Comparison of ENCODE assay signal across 19 cellular contexts in genomic region chr1:230196077-230196476, GRCh38.
DNase-seq lines count a peak whose midpoint lies in the region; ATAC-seq and TF ChIP-seq lines count a peak whose summit lies in the region.
"Had no signal": no experiment of that assay in that cellular context is flagged by ENCODE, and none has a peak within 500 bp of the region (broad histone marks: within the 10 kb centered on the region; RNA-seq: fewer than 3 reads in every experiment).

No MANE protein-coding gene starts in this region.

- no peak overlapping the region for H3K4me3 ChIP-seq in SK-N-SH (ENCODE audit: low read depth in 2 of 2, low read length in 1 of 2)
- no peak overlapping the region for H3K4me3 ChIP-seq in colonic mucosa
- H3K4me3 ChIP-seq in osteoblast (ENCODE audit: insufficient read depth, low read length) = no peak overlapping the region
- H3K4me3 ChIP-seq: BLaER1, GM23338, HAP-1 had no signal

- no peak overlapping the region for H3K27ac Mint-ChIP-seq in mesothelial cell of epicardium
- H3K27ac Mint-ChIP-seq: HFFc6 had no signal

- no peaks in the 10 kb centered on the region for H3K27me3 Mint-ChIP-seq in mesothelial cell of epicardium (ENCODE audit: low read depth)
- H3K27me3 Mint-ChIP-seq: CD8-positive, alpha-beta memory T cell had no signal

- H3K9me3 Mint-ChIP-seq in mesothelial cell of epicardium = no peaks in the 10 kb centered on the region
- H3K9me3 Mint-ChIP-seq: CD8-positive, alpha-beta memory T cell; GM23338; HFFc6 had no signal

- peaks cover 0 to 5% of the 10 kb centered on the region in 2 experiments for H3K36me3 ChIP-seq in SK-N-SH (replicated peaks in 1 of 2; ENCODE audit: control insufficient read depth in 1 of 2, insufficient read depth in 2 of 2, low read length in 1 of 2)
- peaks cover 73% of the 10 kb centered on the region for H3K36me3 ChIP-seq in KOPT-K1 (ENCODE audit: insufficient read depth, low read length)
- no peaks in the 10 kb centered on the region for H3K36me3 ChIP-seq in colonic mucosa
- peaks cover 3% of the 10 kb centered on the region for H3K36me3 ChIP-seq in osteoblast (ENCODE audit: insufficient read depth, low read length)
- H3K36me3 ChIP-seq: HAP-1 had no signal

- H4K20me1 ChIP-seq in SK-N-SH (ENCODE audit: insufficient read depth) (peaks cover 19% of the 10 kb centered on the region; the same call in 1 of the 2 replicates), osteoblast (ENCODE audit: insufficient read depth, low read length) (peaks cover 52% of the 10 kb centered on the region)

- POLR2A ChIA-PET in SK-N-SH (lab: Yijun Ruan, JAX) = no interaction called here

- no peak overlapping the region for H3K27ac ChIP-seq in SK-N-SH (ENCODE audit: low read depth in 2 of 2, low read length in 1 of 2)
- H3K27ac ChIP-seq in KOPT-K1 (ENCODE audit: low read depth, low read length, poor library complexity, severe bottlenecking) = peak overlapping the region; percentile 67
- H3K27ac ChIP-seq in colonic mucosa = no peak overlapping the region
- H3K27ac ChIP-seq in osteoblast (ENCODE audit: low read depth, low read length) = no peak overlapping the region
- H3K27ac ChIP-seq: 22Rv1 had no signal

- CTCF ChIA-PET in SK-N-SH (lab: Yijun Ruan, JAX) = no interaction called here

- H3K9ac ChIP-seq in SK-N-SH = no peak overlapping the region
- H3K9ac ChIP-seq in colonic mucosa (ENCODE audit: low read depth in 2 of 2, low read length in 2 of 2) = no peak overlapping the region
- H3K9ac ChIP-seq: BLaER1 had no signal

- H3F3A ChIP-seq in SK-N-SH (replicated peaks; ENCODE audit: insufficient read depth) = no peaks in the 10 kb centered on the region

- peaks cover 14% of the 10 kb centered on the region for H3K4me1 Mint-ChIP-seq in mesothelial cell of epicardium

- H3K9me3 ChIP-seq in SK-N-SH (no peaks in the 10 kb centered on the region), KOPT-K1 (ENCODE audit: insufficient read depth, low read length, poor library complexity, severe bottlenecking) (no peaks in the 10 kb centered on the region), colonic mucosa (no peaks in the 10 kb centered on the region), osteoblast (ENCODE audit: low read depth, low read length) (no peaks in the 10 kb centered on the region)
- H3K9me3 ChIP-seq: BLaER1, Caco-2, HAP-1 had no signal

- intact Hi-C loops in colonic mucosa (cut with DNase I) = no loop called here

- H3K36me3 Mint-ChIP-seq in mesothelial cell of epicardium = no peaks in the 10 kb centered on the region

- H3K27me3 ChIP-seq in SK-N-SH (ENCODE audit: insufficient read depth) = no peaks in the 10 kb centered on the region
- no peaks in the 10 kb centered on the region for H3K27me3 ChIP-seq in colonic mucosa
- H3K27me3 ChIP-seq in osteoblast (ENCODE audit: insufficient read depth, low read length) = no peaks in the 10 kb centered on the region
- H3K27me3 ChIP-seq: BLaER1 had no signal

- H3K4me1 ChIP-seq in SK-N-SH (ENCODE audit: control insufficient read depth in 1 of 2, insufficient read depth in 2 of 2, low read depth in 1 of 2, low read length in 1 of 2) = peaks cover 0 to 30% of the 10 kb centered on the region in 2 experiments; a peak in 2 of 4 replicates
- H3K4me1 ChIP-seq in colonic mucosa = no peaks in the 10 kb centered on the region
- H3K4me1 ChIP-seq in osteoblast (ENCODE audit: insufficient read depth, low read length) = peaks cover 2% of the 10 kb centered on the region
- H3K4me1 ChIP-seq: Caco-2 had no signal

- no peak overlapping the region for H3K4me3 Mint-ChIP-seq in mesothelial cell of epicardium
- H3K4me3 Mint-ChIP-seq: CD8-positive, alpha-beta memory T cell; GM23338; HFFc6 had no signal

- no peak for TF ChIP-seq RAD21 in SK-N-SH (IDR thresholded peaks at IDR 0.05; ENCODE audit: low read length)

- WGBS in SK-N-SH (ENCODE audit: low lambda C conversion rate) = 97% methylated on average over 5 of the region's 5 CpGs

- H3K79me2 ChIP-seq in SK-N-SH (ENCODE audit: insufficient read depth) (peaks cover 24% of the 10 kb centered on the region; the same call in 1 of the 2 replicates), osteoblast (ENCODE audit: insufficient read depth, low read length) (peaks cover 69% of the 10 kb centered on the region)

- H3K4me2 ChIP-seq in SK-N-SH (no peak overlapping the region), osteoblast (ENCODE audit: insufficient read depth, low read length) (no peak overlapping the region)
- H3K4me2 ChIP-seq: GM23338 had no signal

- no peak for ATAC-seq in SK-N-SH treated with all-trans-retinoic acid at 6 μM for 48 hours
- ATAC-seq: GM23338, HepG2 had no signal

- H3K9me2 ChIP-seq in SK-N-SH = no peaks in the 10 kb centered on the region

- TF ChIP-seq CTCF in SK-N-SH (IDR thresholded peaks at IDR 0.05) (no peak), colonic mucosa (IDR thresholded peaks at IDR 0.05) (no peak), osteoblast (IDR thresholded peaks at IDR 0.05; ENCODE audit: extremely low read depth, low read depth, low read length) (no peak), mesothelial cell of epicardium (IDR thresholded peaks at IDR 0.05; ENCODE audit: unreplicated experiment) (no peak)

- TF ChIP-seq EP300 in SK-N-SH (IDR thresholded peaks at IDR 0.05; ENCODE audit: borderline replicate concordance in 1 of 2, low read depth in 1 of 2, low read length in 1 of 2) = no peak

- no peak for DNase-seq in SK-N-SH
- DNase-seq in colonic mucosa = peak; percentile 12
- peak; percentile 39 for DNase-seq in osteoblast (ENCODE audit: insufficient read length, low spot score, missing footprints)
- no peak for DNase-seq in activated CD4-positive, alpha-beta T cell treated with anti-CD3 and anti-CD28 coated beads for 4 hours
- no peak for DNase-seq in mesothelial cell of epicardium (ENCODE audit: low spot score in 2 of 2, unreplicated experiment in 2 of 2)
- no peak for DNase-seq in NCI-H2029 treated with DMSO at 0.1 percent for 48 hours (lab: John Stamatoyannopoulos, UW)
- DNase-seq: AML-193; Caco-2; CD8-positive, alpha-beta memory T cell; DND-41; GDM1; HFFc6 had no signal

- H2AFZ ChIP-seq in SK-N-SH (ENCODE audit: low read depth) (no peak overlapping the region), osteoblast (ENCODE audit: low read length) (no peak overlapping the region)
- H2AFZ ChIP-seq: GM23338 had no signal

TF ChIP-seq in SK-N-SH treated with all-trans-retinoic acid at 6 μM for 48 hours, 23 proteins besides CTCF, POLR2A, EP300 and RAD21:
- TF ChIP-seq ZFP3 (CRISPR knock-in tag; IDR thresholded peaks at IDR 0.05) (peak; percentile 60; the same call in 1 of the 2 replicates), ARNTL (CRISPR knock-in tag; IDR thresholded peaks at IDR 0.05; ENCODE audit: borderline replicate concordance, low read depth) (no peak)

TF ChIP-seq in SK-N-SH, 30 proteins besides CTCF, POLR2A, EP300 and RAD21 (continues in another document):
- TF ChIP-seq TEAD4 (IDR thresholded peaks at IDR 0.05; ENCODE audit: borderline replicate concordance, insufficient read depth) (no peak), USF1 (IDR thresholded peaks at IDR 0.05; ENCODE audit: borderline replicate concordance, low read depth) (no peak), MAX (IDR thresholded peaks at IDR 0.05; ENCODE audit: low read depth) (no peak), GABPA (IDR thresholded peaks at IDR 0.05; ENCODE audit: low read depth) (no peak), MXI1 (IDR thresholded peaks at IDR 0.05; ENCODE audit: low read depth, low read length) (no peak), FOXM1 (IDR thresholded peaks at IDR 0.05; ENCODE audit: low read depth) (no peak), EZH2phosphoT487 (IDR thresholded peaks at IDR 0.05; ENCODE audit: borderline replicate concordance, low read depth) (no peak), PBX3 (IDR thresholded peaks at IDR 0.05) (no peak), REST (IDR thresholded peaks at IDR 0.05; ENCODE audit: low read depth, low read length) (no peak)

Comparison
In these comparisons a context has a peak if more than half of its experiments do, and no peak if none do; other contexts are left out.
1. DNase-seq: peak in colonic mucosa (single experiment) and osteoblast (single experiment); none in SK-N-SH (single experiment), activated CD4-positive, alpha-beta T cell treated with anti-CD3 and anti-CD28 coated beads for 4 hours (0 of 2), mesothelial cell of epicardium (0 of 2) and NCI-H2029 treated with DMSO at 0.1 percent for 48 hours (single experiment).